8 cellular contexts compared by ENCODE assay signal in genomic region chr2:191677646-191678436, GRCh38. TPM values are rescaled to one million over a fixed set of nuclear protein-coding genes. Genes with fewer than 3 reads are reported as not detected.
DNase-seq lines count a peak whose midpoint lies in the region; ATAC-seq, FAIRE-seq and TF ChIP-seq lines count a peak whose summit lies in the region.

Gene NABP1, plus strand, starts transcription at chr2:191678136. Its CDS starts 479 bp downstream, at chr2:191678615.

- ATAC-seq in GM19023 (IDR thresholded peaks at IDR 0.05; ENCODE audit: unreplicated experiment) (peak; percentile 73), HG03196 (IDR thresholded peaks at IDR 0.05; ENCODE audit: unreplicated experiment) (peak; percentile 66), WTC11 (peak; percentile 96)

- peaks cover 17% of the 10 kb centered on the region for H3K4me1 Mint-ChIP-seq in WTC11

- peak within 1 kb of the TSS; percentile 96 for H3K4me3 Mint-ChIP-seq in WTC11

- peaks cover 2% of the 10 kb centered on the region for H3K36me3 ChIP-seq in bronchial epithelial cell (ENCODE audit: control insufficient read depth, insufficient read depth, low read length)
- peaks cover under 1% of the 10 kb centered on the region for H3K36me3 ChIP-seq in smooth muscle cell (ENCODE audit: low read depth)

- under 1% methylated on average over 45 of the region's 66 CpGs for WGBS in smooth muscle cell (ENCODE audit: low lambda C conversion rate)

- no peaks in the 10 kb centered on the region for H3K9me3 Mint-ChIP-seq in WTC11

- H3K27ac Mint-ChIP-seq in WTC11: peak within 1 kb of the TSS; percentile 82

- H3K36me3 Mint-ChIP-seq in WTC11: peaks cover 6% of the 10 kb centered on the region

- peak within 1 kb of the TSS; percentile 98 for H3K9ac ChIP-seq in smooth muscle cell (ENCODE audit: low read depth)

- no peaks in the 10 kb centered on the region for H3F3A ChIP-seq in smooth muscle cell (ENCODE audit: low read depth)

- TF ChIP-seq CTCF in AG09309 (IDR thresholded peaks at IDR 0.05; ENCODE audit: control insufficient read depth, insufficient read depth, low read depth, low read length, missing control alignments): no peak
- no peak for TF ChIP-seq CTCF in WTC11 (IDR thresholded peaks at IDR 0.05)
- no peak for TF ChIP-seq CTCF in bronchial epithelial cell (IDR thresholded peaks at IDR 0.05; ENCODE audit: insufficient read depth, low read length, severe bottlenecking)
- no peak for TF ChIP-seq CTCF in smooth muscle cell (IDR thresholded peaks at IDR 0.05; ENCODE audit: borderline replicate concordance, insufficient read depth, poor library complexity, severe bottlenecking)

- H3K27me3 ChIP-seq in bronchial epithelial cell (ENCODE audit: control insufficient read depth, insufficient read depth, low read length) (no peaks in the 10 kb centered on the region), smooth muscle cell (ENCODE audit: low read depth) (no peaks in the 10 kb centered on the region)

- DNase-seq in AG09309 (ENCODE audit: low read depth) (peak; percentile 87), NCI-H345 (lab: John Stamatoyannopoulos, UW) (peak; percentile 97), WTC11 (ENCODE audit: low spot score) (peak; percentile 98), bronchial epithelial cell (ENCODE audit: low read depth) (peak; percentile 89), iPS-NIHi7 (ENCODE audit: extremely low spot score) (peak; percentile 98), smooth muscle cell (lab: John Stamatoyannopoulos, UW; ENCODE audit: unreplicated experiment) (peak; percentile 93)

- H3K4me1 ChIP-seq in smooth muscle cell (ENCODE audit: low read depth): peaks cover 6% of the 10 kb centered on the region

- H3K27me3 Mint-ChIP-seq in WTC11 (ENCODE audit: low read depth): peaks cover 21% of the 10 kb centered on the region

- peaks cover 20% of the 10 kb centered on the region for H3K79me2 ChIP-seq in smooth muscle cell (ENCODE audit: low read depth)

- no peaks in the 10 kb centered on the region for H3K9me3 ChIP-seq in smooth muscle cell (replicated peaks; ENCODE audit: low read depth)

- FAIRE-seq in bronchial epithelial cell (lab: Jason Lieb, UNC): no peak

- H2AFZ ChIP-seq in smooth muscle cell (ENCODE audit: low read depth): no peak within 1 kb of the TSS

- POLR2A ChIA-PET in WTC11 (lab: Charles Lee): interaction anchor here (0.6 to 1.3 kb wide), 11 partner anchors 9 to 1718 kb away, joined by 3 to 7 read pairs (median 4); no protein-coding TSS in a partner anchor

- H3K4me2 ChIP-seq in smooth muscle cell: peak within 1 kb of the TSS; percentile 94

- no peaks in the 10 kb centered on the region for H4K20me1 ChIP-seq in smooth muscle cell (ENCODE audit: low read depth)

- H3K27ac ChIP-seq in smooth muscle cell (ENCODE audit: low read depth): peak within 1 kb of the TSS; percentile 99

- CTCF ChIA-PET in WTC11 (lab: Charles Lee): interaction anchor here (1.1 to 1.3 kb wide), 3 partner anchors 81 to 108 kb away, joined by 4 to 10 read pairs (median 5); no protein-coding TSS in a partner anchor

- H3K4me3 ChIP-seq in AG09309 (ENCODE audit: control insufficient read depth, low read depth, low read length) (peak within 1 kb of the TSS; percentile 82), bronchial epithelial cell (ENCODE audit: low read depth, low read length) (peak within 1 kb of the TSS; percentile 68), smooth muscle cell (peak within 1 kb of the TSS; percentile 72)

TF ChIP-seq in WTC11, 78 proteins besides CTCF, POLR2A, EP300 and RAD21 (continues in another document):
- TF ChIP-seq FOXP4 (CRISPR knock-in tag; IDR thresholded peaks at IDR 0.05): 0 out of 2 replicates have a peak, but pooled peaks have one; percentile 50
- no peak for TF ChIP-seq JUN (CRISPR knock-in tag; IDR thresholded peaks at IDR 0.05)
- TF ChIP-seq NFYB (CRISPR knock-in tag; conservative IDR thresholded peaks at IDR 0.05; ENCODE audit: low read depth): no peak
- peak; percentile 91 for TF ChIP-seq E2F5 (CRISPR knock-in tag; IDR thresholded peaks at IDR 0.05)
- peak; percentile 46; the same call in 1 of the 2 replicates for TF ChIP-seq RORB (CRISPR knock-in tag; IDR thresholded peaks at IDR 0.05)
- peak; percentile 75 for TF ChIP-seq MAX (CRISPR knock-in tag; IDR thresholded peaks at IDR 0.05)
- TF ChIP-seq IRF2 (CRISPR knock-in tag; IDR thresholded peaks at IDR 0.05; ENCODE audit: borderline replicate concordance, low read depth): no peak
- no peak for TF ChIP-seq RELA (CRISPR knock-in tag; IDR thresholded peaks at IDR 0.05; ENCODE audit: borderline replicate concordance)
- TF ChIP-seq USF1 (CRISPR knock-in tag; IDR thresholded peaks at IDR 0.05): peak; percentile 41; the same call in 1 of the 2 replicates
- TF ChIP-seq NFATC4 (CRISPR knock-in tag; IDR thresholded peaks at IDR 0.05): peak; percentile 61; the same call in 1 of the 2 replicates
- 0 out of 2 replicates have a peak, but pooled peaks have one; percentile 32 for TF ChIP-seq USF2 (CRISPR knock-in tag; IDR thresholded peaks at IDR 0.05)
- TF ChIP-seq ZNF232 (CRISPR knock-in tag; IDR thresholded peaks at IDR 0.05): peak; percentile 76; the same call in 1 of the 2 replicates
- peak; percentile 73; the same call in 1 of the 2 replicates for TF ChIP-seq CREM (CRISPR knock-in tag; IDR thresholded peaks at IDR 0.05)
- TF ChIP-seq ETV6 (CRISPR knock-in tag; IDR thresholded peaks at IDR 0.05): peak; percentile 66; the same call in 1 of the 2 replicates
- TF ChIP-seq SP1 (CRISPR knock-in tag; conservative IDR thresholded peaks at IDR 0.05): peak; percentile 94
- TF ChIP-seq ZNF416 (CRISPR knock-in tag; IDR thresholded peaks at IDR 0.05): no peak
- TF ChIP-seq HMGXB4 (CRISPR knock-in tag; IDR thresholded peaks at IDR 0.05): peak; percentile 75; the same call in 1 of the 2 replicates
- no peak for TF ChIP-seq MYBL2 (CRISPR knock-in tag; IDR thresholded peaks at IDR 0.05)

RNA-seq across cellular contexts. Expression of gene NABP1, which starts in this region (rescaled TPM):
- total RNA-seq in WTC11 (2021) (5.2 to 6.3 TPM (median 5.8 TPM) in 3 replicates), bronchial epithelial cell (45.5 and 70.0 TPM in 2 replicates), smooth muscle cell (38.3 and 44.9 TPM in 2 replicates)
- polyA plus RNA-seq in smooth muscle cell: 7.8 and 20.4 TPM in 2 replicates

Comparison
In these comparisons a context has a peak if more than half of its experiments do, and no peak if none do; other contexts are left out.
1. Peak in every context shown above with its lines: DNase-seq, ATAC-seq, H3K4me3 ChIP-seq and H3K27ac ChIP-seq.